15 cellular contexts compared by ENCODE assay signal in the genomic region with DNA sequence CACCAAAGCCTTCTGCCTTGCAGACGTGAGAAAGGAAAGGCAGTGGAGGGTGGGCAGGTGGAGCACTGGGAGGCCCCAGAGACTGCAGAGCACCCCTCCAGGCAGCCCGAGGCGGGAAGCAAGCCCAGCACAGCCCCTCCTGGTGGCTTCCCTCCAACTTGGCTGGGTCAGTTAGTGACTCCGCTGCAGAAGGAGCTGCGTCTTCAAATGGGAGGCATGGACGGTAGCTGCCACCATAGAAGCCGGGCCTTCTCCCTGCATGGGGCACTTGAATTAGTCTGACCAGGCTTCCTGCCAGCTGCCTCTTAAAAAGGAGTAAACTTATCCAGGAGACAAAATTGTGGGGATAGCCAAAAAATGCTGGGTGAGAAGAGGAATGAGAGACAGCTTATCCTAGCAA.
DNase-seq lines count a peak whose midpoint lies in the region; ATAC-seq and TF ChIP-seq lines count a peak whose summit lies in the region.
"Had no signal": no experiment of that assay in that cellular context is flagged by ENCODE, and none has a peak within 500 bp of the region (broad histone marks: within the 10 kb centered on the region; RNA-seq: fewer than 3 reads in every experiment).

No MANE protein-coding gene starts in this region.

- 0 out of 2 replicates have a peak, but pooled peaks cover 1% of the 10 kb centered on the region for H4K20me1 ChIP-seq in GM23338 (replicated peaks; ENCODE audit: insufficient read depth)

- no peak overlapping the region for H3K27ac Mint-ChIP-seq in GM23338
- H3K27ac Mint-ChIP-seq: B cell; CD8-positive, alpha-beta T cell had no signal

- intact Hi-C loops in esophagus squamous epithelium (cut with DNase I), result no loop called here

- no peak overlapping the region for H3K4me3 Mint-ChIP-seq in GM23338
- H3K4me3 Mint-ChIP-seq: B cell; CD8-positive, alpha-beta T cell had no signal

- 63 to 80% methylated on average over 7 of the region's 7 CpGs for WGBS in lung, 2 donors
- 60 to 100% methylated on average over 1 to 2 of the region's 7 CpGs for WGBS in esophagus squamous epithelium, 2 donors

- no peaks in the 10 kb centered on the region for H3K9me2 ChIP-seq in GM23338 (ENCODE audit: insufficient read depth)

- H3K36me3 ChIP-seq in GM23338 (ENCODE audit: insufficient read depth), result no peaks in the 10 kb centered on the region; the same call in 1 of the 2 replicates
- no peaks in the 10 kb centered on the region for H3K36me3 ChIP-seq in lung (ENCODE audit: control insufficient read depth in 2 of 2, insufficient read depth in 2 of 2, low read length in 2 of 2)
- no peaks in the 10 kb centered on the region for H3K36me3 ChIP-seq in esophagus squamous epithelium

- H3K4me3 ChIP-seq in GM23338, result no peak overlapping the region
- H3K4me3 ChIP-seq in lung, result no peak overlapping the region
- H3K4me3 ChIP-seq in esophagus squamous epithelium, result no peak overlapping the region

- no peaks in the 10 kb centered on the region for H3F3A ChIP-seq in GM23338 (replicated peaks; ENCODE audit: low read depth)

- DNase-seq in GM23338 (ENCODE audit: low spot score), result peak; percentile 35
- peak; percentile 15 for DNase-seq in cerebellar cortex (ENCODE audit: low spot score)
- DNase-seq in lung (ENCODE audit: low spot score), result peak; percentile 46
- peak; percentile 21 for DNase-seq in putamen (ENCODE audit: low spot score)
- no peak for DNase-seq in HuH-7.5 (ENCODE audit: low spot score)
- no peak for DNase-seq in esophagus squamous epithelium (lab: John Stamatoyannopoulos, UW)
- no peak for DNase-seq in GF-D8 (lab: John Stamatoyannopoulos, UW)
- DNase-seq: ACHN; CD8-positive, alpha-beta T cell; MV-4-11; NCI-H146; NCI-H2081 treated with DMSO at 0.1 percent for 48 hours; NCI-H226; NCI-H526 treated with DMSO at 0.1 percent for 48 hours had no signal

- H2AFZ ChIP-seq in GM23338, result no peak overlapping the region

- peaks cover 4% of the 10 kb centered on the region for H3K27me3 Mint-ChIP-seq in GM23338 (ENCODE audit: insufficient read depth, low read depth, poor library complexity)
- H3K27me3 Mint-ChIP-seq: B cell had no signal

- H3K4me1 Mint-ChIP-seq in GM23338, result peaks cover 12% of the 10 kb centered on the region
- H3K4me1 Mint-ChIP-seq: B cell had no signal

- H3K9me3 ChIP-seq in lung (ENCODE audit: control insufficient read depth in 2 of 2, insufficient read depth in 1 of 2, low read length in 1 of 2) (no peaks in the 10 kb centered on the region), esophagus squamous epithelium (no peaks in the 10 kb centered on the region)

- H3K36me3 Mint-ChIP-seq in GM23338 (ENCODE audit: low read depth), result peaks cover 3% of the 10 kb centered on the region; the same call in 1 of the 3 replicates
- H3K36me3 Mint-ChIP-seq: CD8-positive, alpha-beta T cell had no signal

- TF ChIP-seq POLR2A in esophagus squamous epithelium (IDR thresholded peaks at IDR 0.05), result no peak

- H3K4me2 ChIP-seq in GM23338, result no peak overlapping the region

- no peaks in the 10 kb centered on the region for H3K27me3 ChIP-seq in GM23338 (ENCODE audit: insufficient read depth)
- H3K27me3 ChIP-seq in lung (ENCODE audit: control insufficient read depth, insufficient read depth), result no peaks in the 10 kb centered on the region
- H3K27me3 ChIP-seq in esophagus squamous epithelium, result no peaks in the 10 kb centered on the region

- H3K9me3 Mint-ChIP-seq in GM23338, result peaks cover 4% of the 10 kb centered on the region

- no peaks in the 10 kb centered on the region for H3K4me1 ChIP-seq in GM23338 (ENCODE audit: insufficient read depth)
- H3K4me1 ChIP-seq in lung (ENCODE audit: control insufficient read depth in 2 of 2, insufficient read depth in 2 of 2, low read length in 2 of 2), result no peaks in the 10 kb centered on the region
- H3K4me1 ChIP-seq in esophagus squamous epithelium, result no peaks in the 10 kb centered on the region

- ATAC-seq in GM23338 (peak; percentile 87), lung (ENCODE audit: insufficient read depth, low FRiP score) (no peak)
- ATAC-seq: CD8-positive, alpha-beta T cell had no signal

- no peak overlapping the region for H3K27ac ChIP-seq in GM23338 (ENCODE audit: low read depth)
- no peak overlapping the region for H3K27ac ChIP-seq in lung (ENCODE audit: low read depth in 1 of 2, low read length in 1 of 2)
- no peak overlapping the region for H3K27ac ChIP-seq in esophagus squamous epithelium

- TF ChIP-seq CTCF in GM23338 (conservative IDR thresholded peaks at IDR 0.05; ENCODE audit: low read depth in 2 of 2), result peak; percentile 13 to 47; a peak in 2 of 4 replicates
- no peak for TF ChIP-seq CTCF in lung (IDR thresholded peaks at IDR 0.05; ENCODE audit: control extremely low read depth, extremely low read depth)
- TF ChIP-seq CTCF in esophagus squamous epithelium (IDR thresholded peaks at IDR 0.05), result no peak

- no peaks in the 10 kb centered on the region for H3K79me2 ChIP-seq in GM23338 (replicated peaks; ENCODE audit: insufficient read depth)

TF ChIP-seq in GM23338, 12 proteins besides CTCF, POLR2A, EP300 and RAD21 (continues in another document):
- TF ChIP-seq, protein P1, sequence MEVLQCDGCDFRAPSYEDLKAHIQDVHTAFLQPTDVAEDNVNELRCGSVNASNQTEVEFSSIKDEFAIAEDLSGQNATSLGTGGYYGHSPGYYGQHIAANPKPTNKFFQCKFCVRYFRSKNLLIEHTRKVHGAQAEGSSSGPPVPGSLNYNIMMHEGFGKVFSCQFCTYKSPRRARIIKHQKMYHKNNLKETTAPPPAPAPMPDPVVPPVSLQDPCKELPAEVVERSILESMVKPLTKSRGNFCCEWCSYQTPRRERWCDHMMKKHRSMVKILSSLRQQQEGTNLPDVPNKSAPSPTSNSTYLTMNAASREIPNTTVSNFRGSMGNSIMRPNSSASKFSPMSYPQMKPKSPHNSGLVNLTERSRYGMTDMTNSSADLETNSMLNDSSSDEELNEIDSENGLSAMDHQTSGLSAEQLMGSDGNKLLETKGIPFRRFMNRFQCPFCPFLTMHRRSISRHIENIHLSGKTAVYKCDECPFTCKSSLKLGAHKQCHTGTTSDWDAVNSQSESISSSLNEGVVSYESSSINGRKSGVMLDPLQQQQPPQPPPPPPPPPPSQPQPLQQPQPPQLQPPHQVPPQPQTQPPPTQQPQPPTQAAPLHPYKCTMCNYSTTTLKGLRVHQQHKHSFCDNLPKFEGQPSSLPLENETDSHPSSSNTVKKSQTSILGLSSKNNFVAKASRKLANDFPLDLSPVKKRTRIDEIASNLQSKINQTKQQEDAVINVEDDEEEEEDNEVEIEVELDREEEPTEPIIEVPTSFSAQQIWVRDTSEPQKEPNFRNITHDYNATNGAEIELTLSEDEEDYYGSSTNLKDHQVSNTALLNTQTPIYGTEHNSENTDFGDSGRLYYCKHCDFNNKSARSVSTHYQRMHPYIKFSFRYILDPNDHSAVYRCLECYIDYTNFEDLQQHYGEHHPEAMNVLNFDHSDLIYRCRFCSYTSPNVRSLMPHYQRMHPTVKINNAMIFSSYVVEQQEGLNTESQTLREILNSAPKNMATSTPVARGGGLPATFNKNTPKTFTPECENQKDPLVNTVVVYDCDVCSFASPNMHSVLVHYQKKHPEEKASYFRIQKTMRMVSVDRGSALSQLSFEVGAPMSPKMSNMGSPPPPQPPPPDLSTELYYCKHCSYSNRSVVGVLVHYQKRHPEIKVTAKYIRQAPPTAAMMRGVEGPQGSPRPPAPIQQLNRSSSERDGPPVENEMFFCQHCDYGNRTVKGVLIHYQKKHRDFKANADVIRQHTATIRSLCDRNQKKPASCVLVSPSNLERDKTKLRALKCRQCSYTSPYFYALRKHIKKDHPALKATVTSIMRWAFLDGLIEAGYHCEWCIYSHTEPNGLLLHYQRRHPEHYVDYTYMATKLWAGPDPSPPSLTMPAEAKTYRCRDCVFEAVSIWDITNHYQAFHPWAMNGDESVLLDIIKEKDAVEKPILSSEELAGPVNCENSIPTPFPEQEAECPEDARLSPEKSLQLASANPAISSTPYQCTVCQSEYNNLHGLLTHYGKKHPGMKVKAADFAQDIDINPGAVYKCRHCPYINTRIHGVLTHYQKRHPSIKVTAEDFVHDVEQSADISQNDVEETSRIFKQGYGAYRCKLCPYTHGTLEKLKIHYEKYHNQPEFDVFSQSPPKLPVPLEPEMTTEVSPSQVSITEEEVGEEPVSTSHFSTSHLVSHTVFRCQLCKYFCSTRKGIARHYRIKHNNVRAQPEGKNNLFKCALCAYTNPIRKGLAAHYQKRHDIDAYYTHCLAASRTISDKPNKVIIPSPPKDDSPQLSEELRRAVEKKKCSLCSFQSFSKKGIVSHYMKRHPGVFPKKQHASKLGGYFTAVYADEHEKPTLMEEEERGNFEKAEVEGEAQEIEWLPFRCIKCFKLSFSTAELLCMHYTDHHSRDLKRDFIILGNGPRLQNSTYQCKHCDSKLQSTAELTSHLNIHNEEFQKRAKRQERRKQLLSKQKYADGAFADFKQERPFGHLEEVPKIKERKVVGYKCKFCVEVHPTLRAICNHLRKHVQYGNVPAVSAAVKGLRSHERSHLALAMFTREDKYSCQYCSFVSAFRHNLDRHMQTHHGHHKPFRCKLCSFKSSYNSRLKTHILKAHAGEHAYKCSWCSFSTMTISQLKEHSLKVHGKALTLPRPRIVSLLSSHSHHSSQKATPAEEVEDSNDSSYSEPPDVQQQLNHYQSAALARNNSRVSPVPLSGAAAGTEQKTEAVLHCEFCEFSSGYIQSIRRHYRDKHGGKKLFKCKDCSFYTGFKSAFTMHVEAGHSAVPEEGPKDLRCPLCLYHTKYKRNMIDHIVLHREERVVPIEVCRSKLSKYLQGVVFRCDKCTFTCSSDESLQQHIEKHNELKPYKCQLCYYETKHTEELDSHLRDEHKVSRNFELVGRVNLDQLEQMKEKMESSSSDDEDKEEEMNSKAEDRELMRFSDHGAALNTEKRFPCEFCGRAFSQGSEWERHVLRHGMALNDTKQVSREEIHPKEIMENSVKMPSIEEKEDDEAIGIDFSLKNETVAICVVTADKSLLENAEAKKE (CRISPR knock-in tag; IDR thresholded peaks at IDR 0.05), result no peak
- no peak for TF ChIP-seq STAT1 (IDR thresholded peaks at IDR 0.05; ENCODE audit: unreplicated experiment)
- no peak for TF ChIP-seq ZNF114 (CRISPR knock-in tag; IDR thresholded peaks at IDR 0.05)

Comparison
In these comparisons a context has a peak if more than half of its experiments do, and no peak if none do; other contexts are left out.
1. DNase-seq: peak in GM23338 (single experiment), cerebellar cortex (single experiment), lung (single experiment) and putamen (single experiment); none in HuH-7.5 (single experiment), esophagus squamous epithelium (single experiment) and GF-D8 (single experiment).
2. CTCF ChIP-seq: peak in GM23338 (2 of 2); none in lung (single experiment) and esophagus squamous epithelium (0 of 6).